Comparison of ENCODE assay signal across 7 cellular contexts in genomic region chr5:168291961-168292782, GRCh38. TPM values are rescaled to one million over a fixed set of nuclear protein-coding genes. Genes with fewer than 3 reads are reported as not detected.
DNase-seq lines count a peak whose midpoint lies in the region; ATAC-seq and TF ChIP-seq lines count a peak whose summit lies in the region.

No MANE protein-coding gene starts in this region.

- H3K79me2 ChIP-seq in trophoblast cell (ENCODE audit: control insufficient read depth, insufficient read depth, low read length, poor library complexity) = peaks cover 10% of the 10 kb centered on the region

- intact Hi-C loops in Panc1 (cut with micrococcal nuclease; ENCODE audit: unreplicated experiment) (no loop called here), esophagus muscularis mucosa (cut with DNase I) (no loop called here)

- peaks cover 32% of the 10 kb centered on the region for H3K79me1 ChIP-seq in trophoblast cell (ENCODE audit: low read length)

- TF ChIP-seq EP300 in esophagus muscularis mucosa (IDR thresholded peaks at IDR 0.05) = no peak

- H4K91ac ChIP-seq in trophoblast cell (ENCODE audit: low read depth, low read length) = peak overlapping the region; percentile 38

- peak overlapping the region; percentile 10 for H3K18ac ChIP-seq in trophoblast cell (ENCODE audit: low read length)

- POLR2A ChIA-PET in Panc1 (lab: Charles Lee) = no interaction called here

- 41% methylated on average over 5 of the region's 65 CpGs for WGBS in esophagus muscularis mucosa
- WGBS in trophoblast cell (ENCODE audit: extremely low coverage, insufficient coverage, insufficient read length) = no CpG with 5 or more reads among the region's 65 CpGs

- peak overlapping the region; percentile 37 for H2BK120ac ChIP-seq in trophoblast cell (ENCODE audit: insufficient read depth, low read length, poor library complexity)

- DNase-seq in Panc1 (ENCODE audit: low read depth, low spot score) = no peak
- no peak for DNase-seq in esophagus muscularis mucosa (ENCODE audit: extremely low spot score)
- DNase-seq in trophoblast cell = peak in 1 of 2 donors; percentile 42
- DNase-seq in SKM-1 treated with dmso at 0.1 percent for 144 hours (lab: John Stamatoyannopoulos, UW; ENCODE audit: unreplicated experiment) = no peak
- DNase-seq in NOMO-1 (lab: John Stamatoyannopoulos, UW; ENCODE audit: unreplicated experiment in 2 of 2) = no peak

- H3K9me3 ChIP-seq in Panc1 (ENCODE audit: control insufficient read depth, insufficient read depth, low read depth, low read length) (no peaks in the 10 kb centered on the region), esophagus muscularis mucosa (no peaks in the 10 kb centered on the region), trophoblast cell (ENCODE audit: insufficient read depth, low read depth, low read length) (no peaks in the 10 kb centered on the region)

- H3K23ac ChIP-seq in trophoblast cell (ENCODE audit: low read length) = no peak overlapping the region

- H2BK5ac ChIP-seq in trophoblast cell (ENCODE audit: low read depth, low read length, poor library complexity) = peak overlapping the region; percentile 33

- in situ Hi-C loops in Panc1 (cut with HindIII; ENCODE audit: low pct_unique_long_range_greater_than_20kb, low sequenced_read_pairs) = no loop called here

- H4K8ac ChIP-seq in trophoblast cell (ENCODE audit: low read depth, low read length) = peak overlapping the region; percentile 59

- H3K27me3 ChIP-seq in Panc1 (ENCODE audit: control insufficient read depth, insufficient read depth, low read length) (no peaks in the 10 kb centered on the region), esophagus muscularis mucosa (peaks cover 2 to 52% (median 9%) of the 10 kb centered on the region in 4 donors), trophoblast cell (ENCODE audit: insufficient read depth, low read length) (no peaks in the 10 kb centered on the region)

- no TSS peak for BruUV-seq in Panc1 (replicated peaks; lab: Mats Ljungman, UMichigan)

- H2AFZ ChIP-seq in trophoblast cell (ENCODE audit: insufficient read depth, low read length, poor library complexity) = peak overlapping the region; percentile 78

- no peak overlapping the region for H3K27ac ChIP-seq in Panc1 (ENCODE audit: low read length)
- H3K27ac ChIP-seq in esophagus muscularis mucosa (replicated peaks in 1 of 4) = no peak overlapping the region
- peak overlapping the region; percentile 24 for H3K27ac ChIP-seq in trophoblast cell (ENCODE audit: low read depth, low read length)

- no peak overlapping the region for H4K12ac ChIP-seq in trophoblast cell (ENCODE audit: low read depth, low read length)

- CTCF ChIA-PET in Panc1 (lab: Charles Lee) = interaction anchor here (0.6 to 0.8 kb wide), 3 partner anchors 19 to 597 kb away, joined by 3 to 5 read pairs (median 4); no protein-coding TSS in a partner anchor

- no peak for TF ChIP-seq POLR2A in GM18505 (IDR thresholded peaks at IDR 0.05; ENCODE audit: borderline replicate concordance, extremely low read depth, insufficient read depth, insufficient read length)
- TF ChIP-seq POLR2A in esophagus muscularis mucosa (IDR thresholded peaks at IDR 0.05; ENCODE audit: low read depth) = no peak

- peak overlapping the region; percentile 50 to 56 for H3K4me3 ChIP-seq in Panc1 (ENCODE audit: low read depth in 2 of 2, low read length in 2 of 2)
- peak overlapping the region; percentile 50 to 62 (median 52) for H3K4me3 ChIP-seq in esophagus muscularis mucosa
- peak overlapping the region; percentile 81 for H3K4me3 ChIP-seq in trophoblast cell (ENCODE audit: low read depth, low read length)

- peak overlapping the region; percentile 25 for H2BK12ac ChIP-seq in trophoblast cell (ENCODE audit: low read length)

- peak; percentile 29; the same call in 1 of the 2 replicates for TF ChIP-seq CTCF in Panc1 (IDR thresholded peaks at IDR 0.05)
- TF ChIP-seq CTCF in esophagus muscularis mucosa (IDR thresholded peaks at IDR 0.05) = no peak

- peak overlapping the region; percentile 33 for H3K14ac ChIP-seq in trophoblast cell (ENCODE audit: low read length)

- peak overlapping the region; percentile 66 for H3K4ac ChIP-seq in trophoblast cell (ENCODE audit: low read depth, low read length)

- ATAC-seq in GM18505 (IDR thresholded peaks at IDR 0.05; ENCODE audit: unreplicated experiment) (peak; percentile 31), HG02588 (IDR thresholded peaks at IDR 0.05; ENCODE audit: unreplicated experiment) (peak; percentile 9), Panc1 (peak; percentile 52)

- H2AK5ac ChIP-seq in trophoblast cell (ENCODE audit: low read length) = no peak overlapping the region

- H3K4me1 ChIP-seq in Panc1 (ENCODE audit: control insufficient read depth, insufficient read depth, low read length) (peaks cover 31% of the 10 kb centered on the region), esophagus muscularis mucosa (peaks cover 7 to 20% (median 16%) of the 10 kb centered on the region in 4 donors), trophoblast cell (ENCODE audit: control insufficient read depth in 1 of 2, insufficient read depth in 2 of 2, low read length in 2 of 2) (peaks cover 29 to 42% of the 10 kb centered on the region in 2 experiments)

- H3K36me3 ChIP-seq in Panc1 (ENCODE audit: control insufficient read depth, insufficient read depth, low read length) (no peaks in the 10 kb centered on the region), esophagus muscularis mucosa (no peaks in the 10 kb centered on the region), trophoblast cell (ENCODE audit: control insufficient read depth in 1 of 2, insufficient read depth in 2 of 2, low read length in 2 of 2) (no peaks in the 10 kb centered on the region)

- H3K9ac ChIP-seq in trophoblast cell (ENCODE audit: low read length) = peak overlapping the region; percentile 23

- H3K4me2 ChIP-seq in trophoblast cell (ENCODE audit: low read length) = peak overlapping the region; percentile 84

RNA-seq across cellular contexts. Expression of gene WWC1, which starts 0.7 kb away (rescaled TPM):
- 29.4 TPM for total RNA-seq in Panc1 (2021; ENCODE audit: unreplicated experiment)
- 21.0 TPM for polyA plus RNA-seq in Panc1 (2012; ENCODE audit: insufficient read length)
- total RNA-seq in esophagus muscularis mucosa = 1 to 10 TPM; 2.1 to 6.2 (median 3.2) TPM
- polyA plus RNA-seq in trophoblast cell (2013) = 48.1 and 48.6 TPM in 2 replicates
